21 cellular contexts compared by ENCODE assay signal in the genomic region with DNA sequence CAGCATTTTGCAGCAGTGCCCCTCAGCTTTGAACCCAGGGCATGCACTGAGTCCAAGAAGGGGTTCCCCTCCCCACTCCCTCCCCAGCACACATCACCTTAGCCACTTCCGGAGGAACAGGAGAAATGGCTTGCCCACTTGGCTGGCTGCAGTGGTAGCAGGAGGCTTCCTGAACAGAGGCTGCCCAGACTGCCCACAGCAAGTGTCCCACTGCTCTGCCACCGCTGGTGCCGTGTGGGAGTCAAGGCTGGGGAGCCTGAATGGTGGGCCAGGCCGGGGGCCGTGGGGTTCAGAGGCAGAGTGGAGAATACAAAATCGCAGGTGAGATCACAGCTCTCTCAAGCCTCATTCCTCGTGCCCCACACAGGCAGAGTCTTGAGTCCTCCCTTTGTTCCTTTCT. TPM values are rescaled to one million over a fixed set of nuclear protein-coding genes. Genes with fewer than 3 reads are reported as not detected.
A peak's percentile ranks its signal among the peaks of the same experiment; 100 is the strongest.
DNase-seq lines count a peak whose midpoint lies in the region; ATAC-seq and TF ChIP-seq lines count a peak whose summit lies in the region.
"Had no signal": no experiment of that assay in that cellular context is flagged by ENCODE, and none has a peak within 500 bp of the region (broad histone marks: within the 10 kb centered on the region; RNA-seq: fewer than 3 reads in every experiment).

No MANE protein-coding gene starts in this region.

- H3K27ac Mint-ChIP-seq in CD4-positive, alpha-beta memory T cell = peak overlapping the region; percentile 90 to 100 (median 94)
- peak overlapping the region; percentile 96 for H3K27ac Mint-ChIP-seq in activated T-cell treated with anti-CD3 and anti-CD28 coated beads, Interleukin-2, amount 50 U/mL, for 72 hours
- peak overlapping the region; percentile 91 to 100 for H3K27ac Mint-ChIP-seq in natural killer cell

- CTCF ChIA-PET in CD4-positive, alpha-beta memory T cell (lab: Charles Lee; ENCODE audit: partially characterized antibody) = interaction anchor here (0.7 to 4.5 kb wide), 10 partner anchors 9 to 50 kb away, joined by 3 to 24 read pairs (median 5); a partner anchor contains a TSS

- H3K36me3 ChIP-seq in CD4-positive, alpha-beta memory T cell (ENCODE audit: insufficient read depth, low read length) = peaks cover 18% of the 10 kb centered on the region
- H3K36me3 ChIP-seq: heart right ventricle, lower lobe of right lung, ovary had no signal

- peak; percentile 44 to 60 for ATAC-seq in activated T-cell treated with anti-CD3 and anti-CD28 coated beads, Interleukin-2, amount 50 U/mL, for 72 hours (replicated peaks in 1 of 2)
- ATAC-seq in natural killer cell = peak; percentile 2 to 11 (median 6)
- ATAC-seq in HG02588 (IDR thresholded peaks at IDR 0.05; ENCODE audit: unreplicated experiment) = no peak
- no peak for ATAC-seq in GM18511 (IDR thresholded peaks at IDR 0.05; ENCODE audit: unreplicated experiment)
- ATAC-seq: heart right ventricle, lower lobe of right lung, sciatic nerve had no signal

- peaks cover 33 to 74% of the 10 kb centered on the region in 2 donors for H3K36me3 Mint-ChIP-seq in CD4-positive, alpha-beta memory T cell
- H3K36me3 Mint-ChIP-seq in activated T-cell treated with anti-CD3 and anti-CD28 coated beads, Interleukin-2, amount 50 U/mL, for 72 hours (ENCODE audit: insufficient read depth in 2 of 2) = peaks cover 6 to 21% of the 10 kb centered on the region in 2 donors
- H3K36me3 Mint-ChIP-seq in natural killer cell = peaks cover 17% of the 10 kb centered on the region

- peaks cover 80 to 100% (median 93%) of the 10 kb centered on the region in 4 donors for H3K4me1 Mint-ChIP-seq in CD4-positive, alpha-beta memory T cell
- H3K4me1 Mint-ChIP-seq in activated T-cell treated with anti-CD3 and anti-CD28 coated beads, Interleukin-2, amount 50 U/mL, for 72 hours (ENCODE audit: low read depth) = peaks cover 96% of the 10 kb centered on the region
- peaks cover 97 to 99% of the 10 kb centered on the region in 2 donors for H3K4me1 Mint-ChIP-seq in natural killer cell

- no peaks in the 10 kb centered on the region for H3K27me3 ChIP-seq in CD4-positive, alpha-beta memory T cell (ENCODE audit: insufficient read depth, low read length)
- H3K27me3 ChIP-seq: ovary had no signal

- H3K27me3 Mint-ChIP-seq in CD4-positive, alpha-beta memory T cell = no peaks in the 10 kb centered on the region
- H3K27me3 Mint-ChIP-seq in activated T-cell treated with anti-CD3 and anti-CD28 coated beads, Interleukin-2, amount 50 U/mL, for 72 hours (ENCODE audit: low read depth) = no peaks in the 10 kb centered on the region
- H3K27me3 Mint-ChIP-seq in natural killer cell (ENCODE audit: low read depth in 2 of 2) = no peaks in the 10 kb centered on the region

- DNase-seq in CD4-positive, alpha-beta memory T cell = peak in 1 of 5 donors; percentile 44
- DNase-seq in Jurkat, Clone E6-1 (ENCODE audit: low read depth, low spot score) = no peak
- DNase-seq in activated T-cell treated with anti-CD3 and anti-CD28 coated beads, Interleukin-2, amount 50 U/mL, for 72 hours = peak; percentile 46
- DNase-seq in natural killer cell (no peak), retina (no peak)
- no peak for DNase-seq in stimulated activated naive CD4-positive, alpha-beta T cell (lab: John Stamatoyannopoulos, UW)
- DNase-seq: activated CD4-positive, CD25-positive, alpha-beta regulatory T cell; heart right ventricle; lower lobe of right lung; NCI-H1092; NCI-H2081 treated with DMSO at 0.1 percent for 48 hours; NCI-H510A treated with DMSO at 0.1 percent for 48 hours; ovary; SHP77; substantia nigra had no signal

- H3K4me1 ChIP-seq in CD4-positive, alpha-beta memory T cell (ENCODE audit: insufficient read depth, low read length) = peaks cover 100% of the 10 kb centered on the region
- H3K4me1 ChIP-seq: lower lobe of right lung had no signal

- intact Hi-C loops in CD4-positive, alpha-beta memory T cell (cut with micrococcal nuclease) = loop anchor here (2.0 to 5.0 kb wide), 2 partner anchors 13 to 34 kb away; a partner anchor contains a TSS
- intact Hi-C loops in natural killer cell (cut with micrococcal nuclease) = loop anchor here (2.0 kb wide), 1 partner anchor 27 kb away; no protein-coding TSS in a partner anchor

- H3K9me3 Mint-ChIP-seq in CD4-positive, alpha-beta memory T cell = peaks cover 0 to 2% (median 0%) of the 10 kb centered on the region in 8 donors
- H3K9me3 Mint-ChIP-seq in activated T-cell treated with anti-CD3 and anti-CD28 coated beads, Interleukin-2, amount 50 U/mL, for 72 hours = no peaks in the 10 kb centered on the region
- H3K9me3 Mint-ChIP-seq in natural killer cell = no peaks in the 10 kb centered on the region

- TF ChIP-seq CTCF in natural killer cell (IDR thresholded peaks at IDR 0.05) = no peak

- no peaks in the 10 kb centered on the region for H3K9me3 ChIP-seq in CD4-positive, alpha-beta memory T cell (ENCODE audit: control insufficient read depth in 1 of 2, low read length in 2 of 2)
- H3K9me3 ChIP-seq: heart right ventricle, lower lobe of right lung, ovary had no signal

- no peak overlapping the region for H3K4me3 ChIP-seq in CD4-positive, alpha-beta memory T cell (ENCODE audit: low read length in 2 of 2)
- peak overlapping the region; percentile 18; the same call in 1 of the 2 replicates for H3K4me3 ChIP-seq in Jurkat, Clone E6-1 (ENCODE audit: low read length)
- H3K4me3 ChIP-seq: heart right ventricle, lower lobe of right lung, ovary had no signal

- H3K4me3 Mint-ChIP-seq in CD4-positive, alpha-beta memory T cell = peak overlapping the region; percentile 62 to 89 (median 78)
- peak overlapping the region; percentile 72 to 80 for H3K4me3 Mint-ChIP-seq in activated T-cell treated with anti-CD3 and anti-CD28 coated beads, Interleukin-2, amount 50 U/mL, for 72 hours
- H3K4me3 Mint-ChIP-seq in natural killer cell = peak overlapping the region; percentile 92

- POLR2A ChIA-PET in CD4-positive, alpha-beta memory T cell (lab: Charles Lee; ENCODE audit: partially characterized antibody) = interaction anchor here (0.8 to 9.8 kb wide), 10 partner anchors 9 to 231 kb away, joined by 3 to 137 read pairs (median 6); a partner anchor contains a TSS

- H3K27ac ChIP-seq in CD4-positive, alpha-beta memory T cell (ENCODE audit: low read depth, low read length) = peak overlapping the region; percentile 55
- H3K27ac ChIP-seq: heart right ventricle, KMS-11, lower lobe of right lung, ovary had no signal

RNA-seq across cellular contexts. Expression of a gene that starts 34.5 kb away (rescaled TPM):
- total RNA-seq in CD4-positive, alpha-beta memory T cell = 100 to 1,000 TPM; 340 to 341 TPM
- polyA plus RNA-seq in CD4-positive, alpha-beta memory T cell = 100 to 1,000 TPM; 260 to 404 TPM
- 109 TPM for polyA plus RNA-seq in Jurkat, Clone E6-1 (2012; ENCODE audit: insufficient read depth, insufficient read length)
- 100 to 1,000 TPM; 160 to 178 TPM for total RNA-seq in activated T-cell treated with anti-CD3 and anti-CD28 coated beads, Interleukin-2, amount 50 U/mL, for 72 hours
- 1,000 to 10,000 TPM; 1,027 to 1,374 (median 1,309) TPM for total RNA-seq in natural killer cell
- total RNA-seq: astrocyte, chondrocyte had no signal

Comparison
In these comparisons a context has a peak if more than half of its experiments do, and no peak if none do; other contexts are left out.
1. DNase-seq: peak in activated T-cell treated with anti-CD3 and anti-CD28 coated beads, Interleukin-2, amount 50 U/mL, for 72 hours (2 of 2); none in Jurkat, Clone E6-1 (single experiment), natural killer cell (single experiment), retina (single experiment) and stimulated activated naive CD4-positive, alpha-beta T cell (0 of 6).
2. ATAC-seq: peak in activated T-cell treated with anti-CD3 and anti-CD28 coated beads, Interleukin-2, amount 50 U/mL, for 72 hours (2 of 2) and natural killer cell (3 of 3); none in HG02588 (single experiment) and GM18511 (single experiment).
3. Peak in every context shown above with its lines, with median percentiles within 50 percentile points of each other: H3K27ac Mint-ChIP-seq and H3K4me3 Mint-ChIP-seq.